Comparison of ENCODE assay signal across 20 cellular contexts in the genomic region with DNA sequence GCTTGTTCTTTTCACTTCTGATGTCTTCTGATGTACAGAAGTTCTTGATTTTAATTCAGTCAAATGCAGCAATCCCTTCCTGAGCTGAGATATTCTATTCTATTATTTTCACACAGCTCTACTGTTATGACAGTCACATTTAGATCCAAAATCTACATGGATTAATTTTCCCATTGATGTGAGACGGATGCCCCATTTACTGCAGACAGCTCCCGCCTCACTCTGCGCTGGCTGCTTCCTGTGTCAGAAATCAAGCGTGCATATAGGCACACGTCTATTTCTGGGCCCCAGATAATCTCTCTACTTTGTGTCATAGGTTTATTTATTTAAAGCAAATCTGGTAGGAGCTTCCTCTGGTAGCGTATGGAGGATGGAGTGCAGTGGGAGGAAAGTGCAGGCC. TPM values are rescaled to one million over a fixed set of nuclear protein-coding genes. Genes with fewer than 3 reads are reported as not detected.
DNase-seq lines count a peak whose midpoint lies in the region; ATAC-seq and TF ChIP-seq lines count a peak whose summit lies in the region.
"Had no signal": no experiment of that assay in that cellular context is flagged by ENCODE, and none has a peak within 500 bp of the region (broad histone marks: within the 10 kb centered on the region; RNA-seq: fewer than 3 reads in every experiment).

No MANE protein-coding gene starts in this region.

- no peaks in the 10 kb centered on the region for H3K27me3 ChIP-seq in heart left ventricle
- H3K27me3 ChIP-seq in colonic mucosa, result peaks cover 1% of the 10 kb centered on the region
- H3K27me3 ChIP-seq: esophagus muscularis mucosa, neural progenitor cell had no signal

- H3K4me3 Mint-ChIP-seq in T-helper 1 cell treated with Interleukin-12 subunit alpha and Interleukin-12 subunit beta and Interleukin-4 antibody, amounts not matched to agents 30 μg/mL and 1 μg/mL, for 36 hours, result peak overlapping the region; percentile 24
- H3K4me3 Mint-ChIP-seq in activated T-helper 1 cell treated with anti-CD3 and anti-CD28 coated beads, Interleukin-12 subunit alpha, Interleukin-12 subunit beta, Interleukin-2, Interleukin-4 antibody, amounts not matched to agents 30 ng/mL and 10 ng/mL and 1 ng/mL, durations not matched to agents 14 hours and 24 hours and 36 hours, result peak overlapping the region; percentile 32
- H3K4me3 Mint-ChIP-seq: neural progenitor cell had no signal

- H3K27me3 Mint-ChIP-seq in T-helper 1 cell treated with Interleukin-12 subunit alpha and Interleukin-12 subunit beta and Interleukin-4 antibody, amounts not matched to agents 30 μg/mL and 1 μg/mL, for 36 hours (ENCODE audit: low read depth), result no peaks in the 10 kb centered on the region
- no peaks in the 10 kb centered on the region for H3K27me3 Mint-ChIP-seq in activated T-helper 1 cell treated with anti-CD3 and anti-CD28 coated beads, Interleukin-12 subunit alpha, Interleukin-12 subunit beta, Interleukin-2, Interleukin-4 antibody, amounts not matched to agents 30 ng/mL and 10 ng/mL and 1 ng/mL, durations not matched to agents 14 hours and 24 hours and 36 hours (ENCODE audit: insufficient read depth)

- H3K9me3 ChIP-seq in heart left ventricle, result no peaks in the 10 kb centered on the region
- no peaks in the 10 kb centered on the region for H3K9me3 ChIP-seq in colonic mucosa
- H3K9me3 ChIP-seq: A549, esophagus muscularis mucosa had no signal

- WGBS in heart left ventricle, 4 donors, result 41 to 62% (median 49%) methylated on average over 6 of the region's 6 CpGs

- ATAC-seq in heart left ventricle, result no peak
- ATAC-seq in Right ventricle myocardium inferior, result no peak
- ATAC-seq in HG02970 (IDR thresholded peaks at IDR 0.05; ENCODE audit: low FRiP score, unreplicated experiment), result no peak
- ATAC-seq: A549, K562 had no signal

- H3K36me3 Mint-ChIP-seq in T-helper 1 cell treated with Interleukin-12 subunit alpha and Interleukin-12 subunit beta and Interleukin-4 antibody, amounts not matched to agents 30 μg/mL and 1 μg/mL, for 36 hours (ENCODE audit: low read depth), result peaks cover 31% of the 10 kb centered on the region
- peaks cover 38% of the 10 kb centered on the region for H3K36me3 Mint-ChIP-seq in activated T-helper 1 cell treated with anti-CD3 and anti-CD28 coated beads, Interleukin-12 subunit alpha, Interleukin-12 subunit beta, Interleukin-2, Interleukin-4 antibody, amounts not matched to agents 30 ng/mL and 10 ng/mL and 1 ng/mL, durations not matched to agents 14 hours and 24 hours and 36 hours (ENCODE audit: low read depth)

- H3K27ac ChIP-seq in heart left ventricle, result peak overlapping the region in 7 of 12 donors; percentile 6 to 82 (median 72)
- H3K27ac ChIP-seq in colonic mucosa, result no peak overlapping the region
- H3K27ac ChIP-seq: A549, esophagus muscularis mucosa, neural progenitor cell had no signal

- H3K27ac Mint-ChIP-seq in T-helper 1 cell treated with Interleukin-12 subunit alpha and Interleukin-12 subunit beta and Interleukin-4 antibody, amounts not matched to agents 30 μg/mL and 1 μg/mL, for 36 hours, result peak overlapping the region; percentile 58
- peak overlapping the region; percentile 31 for H3K27ac Mint-ChIP-seq in activated T-helper 1 cell treated with anti-CD3 and anti-CD28 coated beads, Interleukin-12 subunit alpha, Interleukin-12 subunit beta, Interleukin-2, Interleukin-4 antibody, amounts not matched to agents 30 ng/mL and 10 ng/mL and 1 ng/mL, durations not matched to agents 14 hours and 24 hours and 36 hours

- no peak for TF ChIP-seq POLR2A in heart left ventricle (IDR thresholded peaks at IDR 0.05)

- DNase-seq in T-helper 1 cell, result no peak
- DNase-seq in heart left ventricle, result no peak
- DNase-seq in Right ventricle myocardium inferior (ENCODE audit: missing footprints), result no peak
- DNase-seq in activated T-helper 1 cell treated with anti-CD3 and anti-CD28 coated beads, Interleukin-12 subunit alpha, Interleukin-12 subunit beta, Interleukin-2, Interleukin-4 antibody, amounts not matched to agents 30 ng/mL and 10 ng/mL and 1 ng/mL, durations not matched to agents 14 hours and 24 hours and 36 hours (ENCODE audit: low spot score), result no peak
- DNase-seq in posterior vena cava (ENCODE audit: low spot score), result peak; percentile 30
- no peak for DNase-seq in colonic mucosa
- DNase-seq: GF-D8; midbrain; MV-4-11; NCI-H1930; NCI-H524; SHP77; stimulated activated CD4-positive, alpha-beta T cell treated with anti-CD3 and anti-CD28 coated beads, Interleukin-12 subunit alpha, Interleukin-12 subunit beta, amount 100 ng/mL, for 4 hours; stimulated activated CD8-positive, alpha-beta memory T cell treated with anti-CD3 and anti-CD28 coated beads, Interleukin-4, amount 100 ng/mL, for 48 hours had no signal

- no peak for TF ChIP-seq CTCF in heart left ventricle (IDR thresholded peaks at IDR 0.05)
- no peak for TF ChIP-seq CTCF in colonic mucosa (IDR thresholded peaks at IDR 0.05)

- H3K4me1 ChIP-seq in heart left ventricle, result peaks cover 10 to 75% (median 45%) of the 10 kb centered on the region in 12 donors
- peaks cover 8% of the 10 kb centered on the region for H3K4me1 ChIP-seq in colonic mucosa

- intact Hi-C loops in heart left ventricle (cut with DNase I) (loop anchor here in 5 of 10 donors (5.0 to 10.0 kb wide), 2 partner anchors 70 to 73 kb away; a partner anchor contains a TSS), Right ventricle myocardium inferior (cut with DNase I) (no loop called here), posterior vena cava (cut with DNase I) (no loop called here), colonic mucosa (cut with DNase I) (loop anchor here (10.0 kb wide), 1 partner anchor 80 kb away; no protein-coding TSS in a partner anchor)
- intact Hi-C loops in activated T-helper 1 cell treated with anti-CD3 and anti-CD28 coated beads, Interleukin-12 subunit alpha, Interleukin-12 subunit beta, Interleukin-2, Interleukin-4 antibody, amounts not matched to agents 30 ng/mL and 10 ng/mL and 1 ng/mL, durations not matched to agents 14 hours and 24 hours and 36 hours (cut with micrococcal nuclease), result no loop called here

- H3K4me3 ChIP-seq in heart left ventricle (no peak overlapping the region), colonic mucosa (no peak overlapping the region)
- H3K4me3 ChIP-seq: A549, esophagus muscularis mucosa, K562, neural progenitor cell had no signal

- H3K9me3 Mint-ChIP-seq in T-helper 1 cell treated with Interleukin-12 subunit alpha and Interleukin-12 subunit beta and Interleukin-4 antibody, amounts not matched to agents 30 μg/mL and 1 μg/mL, for 36 hours, result no peaks in the 10 kb centered on the region
- no peaks in the 10 kb centered on the region for H3K9me3 Mint-ChIP-seq in activated T-helper 1 cell treated with anti-CD3 and anti-CD28 coated beads, Interleukin-12 subunit alpha, Interleukin-12 subunit beta, Interleukin-2, Interleukin-4 antibody, amounts not matched to agents 30 ng/mL and 10 ng/mL and 1 ng/mL, durations not matched to agents 14 hours and 24 hours and 36 hours
- H3K9me3 Mint-ChIP-seq: neural progenitor cell had no signal

- H3K4me1 Mint-ChIP-seq in T-helper 1 cell treated with Interleukin-12 subunit alpha and Interleukin-12 subunit beta and Interleukin-4 antibody, amounts not matched to agents 30 μg/mL and 1 μg/mL, for 36 hours (ENCODE audit: low read depth), result peaks cover 82% of the 10 kb centered on the region
- H3K4me1 Mint-ChIP-seq in activated T-helper 1 cell treated with anti-CD3 and anti-CD28 coated beads, Interleukin-12 subunit alpha, Interleukin-12 subunit beta, Interleukin-2, Interleukin-4 antibody, amounts not matched to agents 30 ng/mL and 10 ng/mL and 1 ng/mL, durations not matched to agents 14 hours and 24 hours and 36 hours (ENCODE audit: low read depth), result peaks cover 95% of the 10 kb centered on the region

- H3K36me3 ChIP-seq in heart left ventricle (peaks cover 0 to 22% (median 15%) of the 10 kb centered on the region in 9 donors), colonic mucosa (no peaks in the 10 kb centered on the region)

- no peak overlapping the region for H3K9ac ChIP-seq in colonic mucosa (ENCODE audit: low read depth in 2 of 2, low read length in 2 of 2)
- H3K9ac ChIP-seq: neural progenitor cell had no signal

RNA-seq across cellular contexts. Expression of a gene that starts 6.7 kb away (rescaled TPM):
- total RNA-seq in heart left ventricle, result 100 to 1,000 TPM in 8 of 9 donors, 10 to 100 TPM in 1; 97.1 to 711 (median 130) TPM
- polyA plus RNA-seq in heart left ventricle, result 100 to 1,000 TPM in 1 of 2 donors, 10 to 100 TPM in 1; 48.1 to 119 TPM
- 157 TPM for total RNA-seq in Right ventricle myocardium inferior
- total RNA-seq in activated T-helper 1 cell treated with anti-CD3 and anti-CD28 coated beads, Interleukin-12 subunit alpha, Interleukin-12 subunit beta, Interleukin-2, Interleukin-4 antibody, amounts not matched to agents 30 ng/mL and 10 ng/mL and 1 ng/mL, durations not matched to agents 14 hours and 24 hours and 36 hours, result 43.0 and 48.9 TPM in 2 replicates
- 10 to 100 TPM; 20.1 to 26.8 TPM for total RNA-seq in posterior vena cava
- 10 to 100 TPM in 1 of 2 donors, 1 to 10 TPM in 1; 6.9 to 51.7 TPM for total RNA-seq in colonic mucosa
